Comparison of ENCODE assay signal across 2 cellular contexts in the genomic region with DNA sequence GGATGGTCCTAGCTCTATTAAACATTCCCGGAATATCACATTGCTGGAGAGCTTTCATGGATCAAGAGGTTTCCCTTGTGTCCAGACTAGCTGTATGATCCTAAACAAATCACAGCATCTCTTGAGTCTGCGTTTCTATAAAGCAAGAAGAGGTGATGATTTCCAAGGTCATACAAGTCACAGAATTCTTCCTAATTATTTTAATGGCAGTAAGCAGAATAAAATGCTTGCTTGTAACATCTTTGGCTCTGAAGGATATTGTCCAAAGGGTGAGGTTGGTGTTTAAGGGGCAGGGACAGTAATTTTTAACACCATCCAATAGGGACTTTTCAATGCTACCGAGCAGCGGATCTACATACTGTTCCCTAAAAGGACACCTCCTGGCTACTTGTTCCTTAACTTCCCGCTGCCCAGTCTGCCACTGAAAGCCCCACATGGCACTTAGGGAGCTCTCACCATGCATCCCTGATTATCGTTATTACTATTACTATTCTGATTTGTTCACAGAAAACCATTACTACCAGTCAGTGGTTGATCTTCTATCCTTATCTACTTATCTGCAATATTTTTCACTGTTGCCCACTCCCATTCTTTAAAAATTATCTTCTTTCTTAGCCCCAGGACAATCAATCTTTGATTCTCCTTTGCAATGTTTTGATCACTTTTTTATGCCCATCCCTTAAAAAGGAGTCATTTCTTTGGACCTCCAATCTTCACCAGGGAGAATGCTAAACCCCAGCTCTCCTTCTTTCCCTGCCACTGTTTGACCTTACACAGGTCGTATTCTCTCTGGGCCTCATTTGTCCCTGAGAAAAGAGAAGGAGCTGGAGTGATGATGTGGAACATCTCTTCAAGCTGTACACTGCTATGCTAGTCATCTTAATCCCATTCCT.
TF ChIP-seq lines count a peak whose summit lies in the region.

No MANE protein-coding gene starts in this region.

TF ChIP-seq in A549, 52 proteins besides CTCF, POLR2A, EP300 and RAD21 (continues in another document):
- no peak for TF ChIP-seq HOXB13 (CRISPR knock-in tag; IDR thresholded peaks at IDR 0.05; ENCODE audit: low read depth)
- no peak for TF ChIP-seq HEYL (CRISPR knock-in tag; IDR thresholded peaks at IDR 0.05)
- TF ChIP-seq KDM1A (IDR thresholded peaks at IDR 0.05; ENCODE audit: low read depth) = no peak
- no peak for TF ChIP-seq ZNF302 (CRISPR knock-in tag; IDR thresholded peaks at IDR 0.05)
- peak; percentile 90 for TF ChIP-seq RARB (CRISPR knock-in tag; IDR thresholded peaks at IDR 0.05)
- TF ChIP-seq, protein P1, sequence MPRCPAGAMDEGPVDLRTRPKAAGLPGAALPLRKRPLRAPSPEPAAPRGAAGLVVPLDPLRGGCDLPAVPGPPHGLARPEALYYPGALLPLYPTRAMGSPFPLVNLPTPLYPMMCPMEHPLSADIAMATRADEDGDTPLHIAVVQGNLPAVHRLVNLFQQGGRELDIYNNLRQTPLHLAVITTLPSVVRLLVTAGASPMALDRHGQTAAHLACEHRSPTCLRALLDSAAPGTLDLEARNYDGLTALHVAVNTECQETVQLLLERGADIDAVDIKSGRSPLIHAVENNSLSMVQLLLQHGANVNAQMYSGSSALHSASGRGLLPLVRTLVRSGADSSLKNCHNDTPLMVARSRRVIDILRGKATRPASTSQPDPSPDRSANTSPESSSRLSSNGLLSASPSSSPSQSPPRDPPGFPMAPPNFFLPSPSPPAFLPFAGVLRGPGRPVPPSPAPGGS (IDR thresholded peaks at IDR 0.05) = peak; percentile 55; the same call in 2 of the 3 replicates
- no peak for TF ChIP-seq NR3C1 (IDR thresholded peaks at IDR 0.05)
- no peak for TF ChIP-seq MAFK (IDR thresholded peaks at IDR 0.05; ENCODE audit: partially characterized antibody)
- TF ChIP-seq TP53 (CRISPR knock-in tag; IDR thresholded peaks at IDR 0.05) = peak; percentile 90
- TF ChIP-seq EHMT2 (IDR thresholded peaks at IDR 0.05; ENCODE audit: low read depth) = no peak
- TF ChIP-seq, protein P2, sequence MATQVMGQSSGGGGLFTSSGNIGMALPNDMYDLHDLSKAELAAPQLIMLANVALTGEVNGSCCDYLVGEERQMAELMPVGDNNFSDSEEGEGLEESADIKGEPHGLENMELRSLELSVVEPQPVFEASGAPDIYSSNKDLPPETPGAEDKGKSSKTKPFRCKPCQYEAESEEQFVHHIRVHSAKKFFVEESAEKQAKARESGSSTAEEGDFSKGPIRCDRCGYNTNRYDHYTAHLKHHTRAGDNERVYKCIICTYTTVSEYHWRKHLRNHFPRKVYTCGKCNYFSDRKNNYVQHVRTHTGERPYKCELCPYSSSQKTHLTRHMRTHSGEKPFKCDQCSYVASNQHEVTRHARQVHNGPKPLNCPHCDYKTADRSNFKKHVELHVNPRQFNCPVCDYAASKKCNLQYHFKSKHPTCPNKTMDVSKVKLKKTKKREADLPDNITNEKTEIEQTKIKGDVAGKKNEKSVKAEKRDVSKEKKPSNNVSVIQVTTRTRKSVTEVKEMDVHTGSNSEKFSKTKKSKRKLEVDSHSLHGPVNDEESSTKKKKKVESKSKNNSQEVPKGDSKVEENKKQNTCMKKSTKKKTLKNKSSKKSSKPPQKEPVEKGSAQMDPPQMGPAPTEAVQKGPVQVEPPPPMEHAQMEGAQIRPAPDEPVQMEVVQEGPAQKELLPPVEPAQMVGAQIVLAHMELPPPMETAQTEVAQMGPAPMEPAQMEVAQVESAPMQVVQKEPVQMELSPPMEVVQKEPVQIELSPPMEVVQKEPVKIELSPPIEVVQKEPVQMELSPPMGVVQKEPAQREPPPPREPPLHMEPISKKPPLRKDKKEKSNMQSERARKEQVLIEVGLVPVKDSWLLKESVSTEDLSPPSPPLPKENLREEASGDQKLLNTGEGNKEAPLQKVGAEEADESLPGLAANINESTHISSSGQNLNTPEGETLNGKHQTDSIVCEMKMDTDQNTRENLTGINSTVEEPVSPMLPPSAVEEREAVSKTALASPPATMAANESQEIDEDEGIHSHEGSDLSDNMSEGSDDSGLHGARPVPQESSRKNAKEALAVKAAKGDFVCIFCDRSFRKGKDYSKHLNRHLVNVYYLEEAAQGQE (IDR thresholded peaks at IDR 0.05) = no peak
- peak; percentile 76 for TF ChIP-seq FOSB (CRISPR knock-in tag; IDR thresholded peaks at IDR 0.05)
- TF ChIP-seq HDAC2 (IDR thresholded peaks at IDR 0.05) = no peak
- TF ChIP-seq ESRRA (IDR thresholded peaks at IDR 0.05; ENCODE audit: borderline replicate concordance, low read length) = no peak
- no peak for TF ChIP-seq BHLHE40 (IDR thresholded peaks at IDR 0.05; ENCODE audit: low read depth, low read length)
- no peak for TF ChIP-seq FOSL2 (IDR thresholded peaks at IDR 0.05)
- TF ChIP-seq FOSL2 (CRISPR knock-in tag; IDR thresholded peaks at IDR 0.05) = 0 out of 2 replicates have a peak, but pooled peaks have one; percentile 3
- no peak for TF ChIP-seq ZSCAN20 (CRISPR knock-in tag; IDR thresholded peaks at IDR 0.05)
- no peak for TF ChIP-seq CHD4 (IDR thresholded peaks at IDR 0.05; ENCODE audit: borderline replicate concordance)
- TF ChIP-seq, protein P3, sequence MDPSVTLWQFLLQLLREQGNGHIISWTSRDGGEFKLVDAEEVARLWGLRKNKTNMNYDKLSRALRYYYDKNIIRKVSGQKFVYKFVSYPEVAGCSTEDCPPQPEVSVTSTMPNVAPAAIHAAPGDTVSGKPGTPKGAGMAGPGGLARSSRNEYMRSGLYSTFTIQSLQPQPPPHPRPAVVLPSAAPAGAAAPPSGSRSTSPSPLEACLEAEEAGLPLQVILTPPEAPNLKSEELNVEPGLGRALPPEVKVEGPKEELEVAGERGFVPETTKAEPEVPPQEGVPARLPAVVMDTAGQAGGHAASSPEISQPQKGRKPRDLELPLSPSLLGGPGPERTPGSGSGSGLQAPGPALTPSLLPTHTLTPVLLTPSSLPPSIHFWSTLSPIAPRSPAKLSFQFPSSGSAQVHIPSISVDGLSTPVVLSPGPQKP (IDR thresholded peaks at IDR 0.05; ENCODE audit: low read depth, low read length) = no peak
- no peak for TF ChIP-seq RNF2 (IDR thresholded peaks at IDR 0.05; ENCODE audit: borderline replicate concordance, low read depth)
- TF ChIP-seq CEBPB (IDR thresholded peaks at IDR 0.05) = no peak
- TF ChIP-seq, protein P4, sequence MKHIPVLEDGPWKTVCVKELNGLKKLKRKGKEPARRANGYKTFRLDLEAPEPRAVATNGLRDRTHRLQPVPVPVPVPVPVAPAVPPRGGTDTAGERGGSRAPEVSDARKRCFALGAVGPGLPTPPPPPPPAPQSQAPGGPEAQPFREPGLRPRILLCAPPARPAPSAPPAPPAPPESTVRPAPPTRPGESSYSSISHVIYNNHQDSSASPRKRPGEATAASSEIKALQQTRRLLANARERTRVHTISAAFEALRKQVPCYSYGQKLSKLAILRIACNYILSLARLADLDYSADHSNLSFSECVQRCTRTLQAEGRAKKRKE (CRISPR knock-in tag; IDR thresholded peaks at IDR 0.05; ENCODE audit: low read depth) = no peak
- TF ChIP-seq SREBF2 (IDR thresholded peaks at IDR 0.05) = no peak
- no peak for TF ChIP-seq ZFP36 (IDR thresholded peaks at IDR 0.05; ENCODE audit: borderline replicate concordance, partially characterized antibody)
- no peak for TF ChIP-seq CHD2 (IDR thresholded peaks at IDR 0.05; ENCODE audit: low read length, partially characterized antibody)
- no peak for TF ChIP-seq FOXS1 (CRISPR knock-in tag; IDR thresholded peaks at IDR 0.05)
- no peak for TF ChIP-seq RFX5 (IDR thresholded peaks at IDR 0.05)

TF ChIP-seq in IMR-90, 13 proteins besides CTCF, POLR2A, EP300 and RAD21:
- TF ChIP-seq CHD1 (IDR thresholded peaks at IDR 0.05; ENCODE audit: low read depth, low read length) (no peak), MXI1 (IDR thresholded peaks at IDR 0.05; ENCODE audit: borderline replicate concordance, low read depth, low read length) (no peak), RCOR1 (IDR thresholded peaks at IDR 0.05; ENCODE audit: insufficient replicate concordance, low read length) (no peak), SMC3 (IDR thresholded peaks at IDR 0.05; ENCODE audit: low read depth, low read length) (no peak), FOS (IDR thresholded peaks at IDR 0.05; ENCODE audit: low read depth, low read length) (no peak)
- TF ChIP-seq, protein P3 (IDR thresholded peaks at IDR 0.05; ENCODE audit: borderline replicate concordance, low read depth, low read length) = no peak
